In the genomic region with DNA sequence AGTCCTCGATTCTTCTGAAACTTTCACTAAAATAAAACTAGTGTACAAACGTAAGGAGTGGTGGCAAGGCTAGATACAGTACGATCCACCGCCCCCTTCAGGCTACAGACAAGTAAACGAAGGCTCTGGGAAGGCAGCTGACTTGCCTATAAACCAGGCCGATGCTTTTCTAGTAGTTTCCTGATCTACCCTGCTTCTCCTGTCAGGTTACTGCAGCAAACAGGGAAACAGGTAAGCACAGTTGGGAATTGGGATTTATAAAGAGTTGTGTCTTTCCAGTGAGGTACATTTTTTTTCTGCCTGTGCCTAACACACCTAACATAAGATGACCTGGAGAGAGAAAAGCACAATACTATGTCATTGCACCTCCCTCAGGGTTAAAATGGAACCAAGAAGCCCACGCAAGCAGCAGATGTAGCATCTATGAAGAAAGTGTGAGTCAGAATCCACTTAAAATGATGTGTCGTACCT, we compare ENCODE assay signal across 8 cellular contexts.
DNase-seq lines count a peak whose midpoint lies in the region; ATAC-seq and TF ChIP-seq lines count a peak whose summit lies in the region.

No MANE protein-coding gene starts in this region.

- no peaks in the 10 kb centered on the region for H3K9me3 Mint-ChIP-seq in GM23338
- H3K9me3 Mint-ChIP-seq in naive thymus-derived CD4-positive, alpha-beta T cell, result peaks cover 0 to 30% (median 11%) of the 10 kb centered on the region in 11 donors

- H3K27me3 Mint-ChIP-seq in GM23338 (ENCODE audit: insufficient read depth, low read depth, poor library complexity), result peaks cover 4% of the 10 kb centered on the region
- peaks cover 0 to 4% (median 0%) of the 10 kb centered on the region in 5 donors for H3K27me3 Mint-ChIP-seq in naive thymus-derived CD4-positive, alpha-beta T cell

- TF ChIP-seq CTCF in AG04450 (IDR thresholded peaks at IDR 0.05; ENCODE audit: low read depth, low read length) (peak; percentile 60), GM23338 (conservative IDR thresholded peaks at IDR 0.05; ENCODE audit: low read depth in 2 of 2) (peak; percentile 47 to 70), choroid plexus epithelial cell (conservative IDR thresholded peaks at IDR 0.05; ENCODE audit: low read depth, low read length) (peak; percentile 80)

- H3K27ac Mint-ChIP-seq in GM23338, result no peak overlapping the region
- H3K27ac Mint-ChIP-seq in naive thymus-derived CD4-positive, alpha-beta T cell, result peak overlapping the region; percentile 79 to 97 (median 93)

- intact Hi-C loops in naive thymus-derived CD4-positive, alpha-beta T cell (cut with micrococcal nuclease), result loop anchor here (1.0 to 2.0 kb wide), 10 partner anchors 9 to 509 kb away; no protein-coding TSS in a partner anchor

- no peak overlapping the region for H3K4me3 Mint-ChIP-seq in GM23338
- H3K4me3 Mint-ChIP-seq in naive thymus-derived CD4-positive, alpha-beta T cell, result peak overlapping the region; percentile 47 to 83 (median 69)

- no peak overlapping the region for H3K27ac ChIP-seq in AG04450 (ENCODE audit: low read depth, low read length)
- H3K27ac ChIP-seq in GM23338 (ENCODE audit: low read depth), result no peak overlapping the region
- peak overlapping the region; percentile 64 for H3K27ac ChIP-seq in naive thymus-derived CD4-positive, alpha-beta T cell (ENCODE audit: low read depth, low read length)

- CTCF ChIA-PET in AG04450 (lab: Charles Lee), result interaction anchor here (1.8 to 2.2 kb wide), 2 partner anchors 509 kb away, joined by 6 to 11 read pairs; no protein-coding TSS in a partner anchor
- CTCF ChIA-PET in naive thymus-derived CD4-positive, alpha-beta T cell (lab: Charles Lee), result interaction anchor here (0.8 to 3.5 kb wide), 14 partner anchors 9 to 509 kb away, joined by 3 to 20 read pairs (median 4); no protein-coding TSS in a partner anchor

- DNase-seq in AG04450 (ENCODE audit: low read depth, low spot score), result peak; percentile 3
- peak; percentile 69 for DNase-seq in GM23338 (ENCODE audit: low spot score)
- peak; percentile 36 for DNase-seq in T-helper 9 cell
- DNase-seq in choroid plexus epithelial cell (ENCODE audit: low read depth), result peak; percentile 85
- peak in 7 of 9 donors; percentile 57 to 76 (median 70) for DNase-seq in naive thymus-derived CD4-positive, alpha-beta T cell
- DNase-seq in SKM-1 treated with dmso at 0.1 percent for 144 hours (lab: John Stamatoyannopoulos, UW; ENCODE audit: unreplicated experiment), result no peak

- no peaks in the 10 kb centered on the region for H3F3A ChIP-seq in GM23338 (replicated peaks; ENCODE audit: low read depth)

- H3K4me1 Mint-ChIP-seq in GM23338, result peaks cover 4% of the 10 kb centered on the region
- H3K4me1 Mint-ChIP-seq in naive thymus-derived CD4-positive, alpha-beta T cell, result peaks cover 27 to 97% (median 76%) of the 10 kb centered on the region in 7 donors

- H3K4me3 ChIP-seq in AG04450 (ENCODE audit: low read depth, low read length) (no peak overlapping the region), GM23338 (no peak overlapping the region), choroid plexus epithelial cell (ENCODE audit: low read depth, low read length) (no peak overlapping the region)
- peak overlapping the region; percentile 6 for H3K4me3 ChIP-seq in naive thymus-derived CD4-positive, alpha-beta T cell (ENCODE audit: low read length)

- no peaks in the 10 kb centered on the region for H3K9me2 ChIP-seq in GM23338 (ENCODE audit: insufficient read depth)

- H3K9me3 ChIP-seq in AG04450 (ENCODE audit: control insufficient read depth, insufficient read depth, low read length), result no peaks in the 10 kb centered on the region
- H3K9me3 ChIP-seq in naive thymus-derived CD4-positive, alpha-beta T cell (ENCODE audit: control insufficient read depth in 2 of 3, low read length in 3 of 3), result peaks cover 0 to 6% (median 0%) of the 10 kb centered on the region in 3 experiments

- no peak overlapping the region for H2AFZ ChIP-seq in GM23338

- H3K4me2 ChIP-seq in GM23338, result no peak overlapping the region

- peak; percentile 92 for ATAC-seq in GM23338
- peak; percentile 90 for ATAC-seq in naive thymus-derived CD4-positive, alpha-beta T cell
- no peak for ATAC-seq in GM21786 (IDR thresholded peaks at IDR 0.05; ENCODE audit: unreplicated experiment)
- no peak for ATAC-seq in HG02623 (IDR thresholded peaks at IDR 0.05; ENCODE audit: unreplicated experiment)

- no peaks in the 10 kb centered on the region for H3K4me1 ChIP-seq in GM23338 (ENCODE audit: insufficient read depth)
- H3K4me1 ChIP-seq in naive thymus-derived CD4-positive, alpha-beta T cell (ENCODE audit: control insufficient read depth in 2 of 2, insufficient read depth in 2 of 2, low read length in 2 of 2), result peaks cover 38 to 59% of the 10 kb centered on the region in 2 donors

- H3K36me3 Mint-ChIP-seq in GM23338 (ENCODE audit: low read depth), result no peaks in the 10 kb centered on the region
- peaks cover 10 to 19% (median 19%) of the 10 kb centered on the region in 5 donors for H3K36me3 Mint-ChIP-seq in naive thymus-derived CD4-positive, alpha-beta T cell

- no peaks in the 10 kb centered on the region for H3K79me2 ChIP-seq in GM23338 (replicated peaks; ENCODE audit: insufficient read depth)

- H3K27me3 ChIP-seq in AG04450 (ENCODE audit: control insufficient read depth, insufficient read depth, low read length) (no peaks in the 10 kb centered on the region), GM23338 (ENCODE audit: insufficient read depth) (no peaks in the 10 kb centered on the region)
- H3K27me3 ChIP-seq in naive thymus-derived CD4-positive, alpha-beta T cell (ENCODE audit: control insufficient read depth in 2 of 2, insufficient read depth in 2 of 2, low read length in 2 of 2), result no peaks in the 10 kb centered on the region

- no peaks in the 10 kb centered on the region for H4K20me1 ChIP-seq in GM23338 (replicated peaks; ENCODE audit: insufficient read depth)

- POLR2A ChIA-PET in AG04450 (lab: Yijun Ruan, JAX), result no interaction called here
- POLR2A ChIA-PET in naive thymus-derived CD4-positive, alpha-beta T cell (lab: Charles Lee), result interaction anchor here (0.7 to 4.7 kb wide), 15 partner anchors 9 to 508 kb away, joined by 3 to 21 read pairs (median 5); a partner anchor contains a TSS

- no peaks in the 10 kb centered on the region for H3K36me3 ChIP-seq in GM23338 (ENCODE audit: insufficient read depth)
- no peaks in the 10 kb centered on the region for H3K36me3 ChIP-seq in naive thymus-derived CD4-positive, alpha-beta T cell (ENCODE audit: control insufficient read depth in 2 of 3, insufficient read depth in 3 of 3, low read length in 3 of 3)

TF ChIP-seq in GM23338, 12 proteins besides CTCF, POLR2A, EP300 and RAD21 (continues in another document):
- TF ChIP-seq STAT1 (IDR thresholded peaks at IDR 0.05; ENCODE audit: unreplicated experiment) (no peak), EZH2phosphoT487 (IDR thresholded peaks at IDR 0.05; ENCODE audit: unreplicated experiment) (no peak), POLR2AphosphoS5 (IDR thresholded peaks at IDR 0.05; ENCODE audit: low read depth) (no peak)
- TF ChIP-seq, protein P1, sequence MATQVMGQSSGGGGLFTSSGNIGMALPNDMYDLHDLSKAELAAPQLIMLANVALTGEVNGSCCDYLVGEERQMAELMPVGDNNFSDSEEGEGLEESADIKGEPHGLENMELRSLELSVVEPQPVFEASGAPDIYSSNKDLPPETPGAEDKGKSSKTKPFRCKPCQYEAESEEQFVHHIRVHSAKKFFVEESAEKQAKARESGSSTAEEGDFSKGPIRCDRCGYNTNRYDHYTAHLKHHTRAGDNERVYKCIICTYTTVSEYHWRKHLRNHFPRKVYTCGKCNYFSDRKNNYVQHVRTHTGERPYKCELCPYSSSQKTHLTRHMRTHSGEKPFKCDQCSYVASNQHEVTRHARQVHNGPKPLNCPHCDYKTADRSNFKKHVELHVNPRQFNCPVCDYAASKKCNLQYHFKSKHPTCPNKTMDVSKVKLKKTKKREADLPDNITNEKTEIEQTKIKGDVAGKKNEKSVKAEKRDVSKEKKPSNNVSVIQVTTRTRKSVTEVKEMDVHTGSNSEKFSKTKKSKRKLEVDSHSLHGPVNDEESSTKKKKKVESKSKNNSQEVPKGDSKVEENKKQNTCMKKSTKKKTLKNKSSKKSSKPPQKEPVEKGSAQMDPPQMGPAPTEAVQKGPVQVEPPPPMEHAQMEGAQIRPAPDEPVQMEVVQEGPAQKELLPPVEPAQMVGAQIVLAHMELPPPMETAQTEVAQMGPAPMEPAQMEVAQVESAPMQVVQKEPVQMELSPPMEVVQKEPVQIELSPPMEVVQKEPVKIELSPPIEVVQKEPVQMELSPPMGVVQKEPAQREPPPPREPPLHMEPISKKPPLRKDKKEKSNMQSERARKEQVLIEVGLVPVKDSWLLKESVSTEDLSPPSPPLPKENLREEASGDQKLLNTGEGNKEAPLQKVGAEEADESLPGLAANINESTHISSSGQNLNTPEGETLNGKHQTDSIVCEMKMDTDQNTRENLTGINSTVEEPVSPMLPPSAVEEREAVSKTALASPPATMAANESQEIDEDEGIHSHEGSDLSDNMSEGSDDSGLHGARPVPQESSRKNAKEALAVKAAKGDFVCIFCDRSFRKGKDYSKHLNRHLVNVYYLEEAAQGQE (IDR thresholded peaks at IDR 0.05; ENCODE audit: unreplicated experiment), result no peak

Comparison
In these comparisons a context has a peak if more than half of its experiments do, and no peak if none do; other contexts are left out.
1. ATAC-seq: peak in GM23338 (single experiment) and naive thymus-derived CD4-positive, alpha-beta T cell (single experiment); none in GM21786 (single experiment) and HG02623 (single experiment).
2. Peak in every context shown above with its lines, with median percentiles within 50 percentile points of each other: CTCF ChIP-seq.